Comparison of ENCODE assay signal across 1 cellular context in the genomic region with DNA sequence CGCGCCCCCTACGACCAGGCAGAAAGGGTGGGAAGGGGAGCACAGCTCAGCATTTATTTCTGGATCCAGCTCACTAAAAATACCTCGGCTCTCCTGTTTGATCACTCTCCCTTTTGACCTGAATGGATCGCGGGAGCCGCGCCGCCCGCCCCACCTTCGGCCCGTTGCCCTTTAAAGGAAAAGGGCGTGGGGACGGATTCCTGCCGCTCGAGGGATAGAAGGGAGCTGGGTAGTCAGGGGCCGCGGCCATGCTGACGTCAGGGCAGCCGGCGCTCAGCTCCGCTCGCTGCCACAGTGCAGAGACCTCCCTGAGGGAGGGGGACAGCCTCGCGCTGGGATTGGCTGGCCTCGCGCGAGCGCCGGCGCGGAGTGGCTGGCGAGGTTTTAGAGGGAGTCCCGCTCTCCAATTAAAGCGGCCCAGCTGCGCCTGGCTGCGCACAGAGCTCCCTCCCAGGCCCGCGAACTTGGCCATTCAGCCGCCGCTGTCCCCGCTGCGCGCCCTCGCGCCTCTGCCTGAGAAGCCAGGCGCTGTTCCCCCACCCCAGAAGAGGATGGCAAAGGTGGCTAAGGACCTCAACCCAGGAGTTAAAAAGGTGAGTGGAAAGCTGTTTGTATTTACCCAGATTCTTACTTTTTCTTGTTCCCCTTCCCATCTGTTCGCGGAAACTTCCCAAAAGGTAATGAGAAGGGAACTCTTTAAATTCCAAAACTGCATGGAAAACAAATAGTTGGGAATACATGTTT.
TF ChIP-seq lines count a peak whose summit lies in the region.

A gene with protein sequence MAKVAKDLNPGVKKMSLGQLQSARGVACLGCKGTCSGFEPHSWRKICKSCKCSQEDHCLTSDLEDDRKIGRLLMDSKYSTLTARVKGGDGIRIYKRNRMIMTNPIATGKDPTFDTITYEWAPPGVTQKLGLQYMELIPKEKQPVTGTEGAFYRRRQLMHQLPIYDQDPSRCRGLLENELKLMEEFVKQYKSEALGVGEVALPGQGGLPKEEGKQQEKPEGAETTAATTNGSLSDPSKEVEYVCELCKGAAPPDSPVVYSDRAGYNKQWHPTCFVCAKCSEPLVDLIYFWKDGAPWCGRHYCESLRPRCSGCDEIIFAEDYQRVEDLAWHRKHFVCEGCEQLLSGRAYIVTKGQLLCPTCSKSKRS (plus strand): TSS at position 436 of the 744 bp plus-strand sequence. CDS start 116 bp downstream, at position 552.

TF ChIP-seq in K562, 482 proteins besides CTCF, POLR2A, EP300 and RAD21 (continued from another document and continues in another):
- TF ChIP-seq, protein P1, sequence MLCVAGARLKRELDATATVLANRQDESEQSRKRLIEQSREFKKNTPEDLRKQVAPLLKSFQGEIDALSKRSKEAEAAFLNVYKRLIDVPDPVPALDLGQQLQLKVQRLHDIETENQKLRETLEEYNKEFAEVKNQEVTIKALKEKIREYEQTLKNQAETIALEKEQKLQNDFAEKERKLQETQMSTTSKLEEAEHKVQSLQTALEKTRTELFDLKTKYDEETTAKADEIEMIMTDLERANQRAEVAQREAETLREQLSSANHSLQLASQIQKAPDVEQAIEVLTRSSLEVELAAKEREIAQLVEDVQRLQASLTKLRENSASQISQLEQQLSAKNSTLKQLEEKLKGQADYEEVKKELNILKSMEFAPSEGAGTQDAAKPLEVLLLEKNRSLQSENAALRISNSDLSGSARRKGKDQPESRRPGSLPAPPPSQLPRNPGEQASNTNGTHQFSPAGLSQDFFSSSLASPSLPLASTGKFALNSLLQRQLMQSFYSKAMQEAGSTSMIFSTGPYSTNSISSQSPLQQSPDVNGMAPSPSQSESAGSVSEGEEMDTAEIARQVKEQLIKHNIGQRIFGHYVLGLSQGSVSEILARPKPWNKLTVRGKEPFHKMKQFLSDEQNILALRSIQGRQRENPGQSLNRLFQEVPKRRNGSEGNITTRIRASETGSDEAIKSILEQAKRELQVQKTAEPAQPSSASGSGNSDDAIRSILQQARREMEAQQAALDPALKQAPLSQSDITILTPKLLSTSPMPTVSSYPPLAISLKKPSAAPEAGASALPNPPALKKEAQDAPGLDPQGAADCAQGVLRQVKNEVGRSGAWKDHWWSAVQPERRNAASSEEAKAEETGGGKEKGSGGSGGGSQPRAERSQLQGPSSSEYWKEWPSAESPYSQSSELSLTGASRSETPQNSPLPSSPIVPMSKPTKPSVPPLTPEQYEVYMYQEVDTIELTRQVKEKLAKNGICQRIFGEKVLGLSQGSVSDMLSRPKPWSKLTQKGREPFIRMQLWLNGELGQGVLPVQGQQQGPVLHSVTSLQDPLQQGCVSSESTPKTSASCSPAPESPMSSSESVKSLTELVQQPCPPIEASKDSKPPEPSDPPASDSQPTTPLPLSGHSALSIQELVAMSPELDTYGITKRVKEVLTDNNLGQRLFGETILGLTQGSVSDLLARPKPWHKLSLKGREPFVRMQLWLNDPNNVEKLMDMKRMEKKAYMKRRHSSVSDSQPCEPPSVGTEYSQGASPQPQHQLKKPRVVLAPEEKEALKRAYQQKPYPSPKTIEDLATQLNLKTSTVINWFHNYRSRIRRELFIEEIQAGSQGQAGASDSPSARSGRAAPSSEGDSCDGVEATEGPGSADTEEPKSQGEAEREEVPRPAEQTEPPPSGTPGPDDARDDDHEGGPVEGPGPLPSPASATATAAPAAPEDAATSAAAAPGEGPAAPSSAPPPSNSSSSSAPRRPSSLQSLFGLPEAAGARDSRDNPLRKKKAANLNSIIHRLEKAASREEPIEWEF (CRISPR knock-in tag; IDR thresholded peaks at IDR 0.05): no peak
- TF ChIP-seq, protein P2, sequence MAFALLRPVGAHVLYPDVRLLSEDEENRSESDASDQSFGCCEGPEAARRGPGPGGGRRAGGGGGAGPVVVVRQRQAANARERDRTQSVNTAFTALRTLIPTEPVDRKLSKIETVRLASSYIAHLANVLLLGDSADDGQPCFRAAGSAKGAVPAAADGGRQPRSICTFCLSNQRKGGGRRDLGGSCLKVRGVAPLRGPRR (CRISPR knock-in tag; IDR thresholded peaks at IDR 0.05): no peak
- TF ChIP-seq MTA2 (IDR thresholded peaks at IDR 0.05; ENCODE audit: low read depth) (no peak), RBBP5 (IDR thresholded peaks at IDR 0.05; ENCODE audit: borderline replicate concordance, insufficient read depth, low read length, poor library complexity, severe bottlenecking) (no peak), ETV1 (tag; conservative IDR thresholded peaks at IDR 0.05; ENCODE audit: low read depth) (no peak), ZNF274 (IDR thresholded peaks at IDR 0.05; ENCODE audit: borderline replicate concordance, low read depth, low read length) (no peak), KDM1A (IDR thresholded peaks at IDR 0.05) (no peak), HMG20A (CRISPR knock-in tag; conservative IDR thresholded peaks at IDR 0.05) (no peak), MEF2D (tag; conservative IDR thresholded peaks at IDR 0.05; ENCODE audit: low read depth) (no peak), GTF2E2 (tag; IDR thresholded peaks at IDR 0.05) (no peak), NFXL1 (CRISPR knock-in tag; IDR thresholded peaks at IDR 0.05) (no peak), SP1 (CRISPR knock-in tag; IDR thresholded peaks at IDR 0.05) (no peak), ZNF239 (CRISPR knock-in tag; IDR thresholded peaks at IDR 0.05) (no peak), LEF1 (IDR thresholded peaks at IDR 0.05) (no peak), RNF2 (IDR thresholded peaks at IDR 0.05) (no peak), BRD4 (IDR thresholded peaks at IDR 0.05) (no peak), FOXP1 (CRISPR knock-in tag; IDR thresholded peaks at IDR 0.05) (no peak), KLF13 (tag; IDR thresholded peaks at IDR 0.05; ENCODE audit: borderline replicate concordance, low read depth) (no peak), SRF (CRISPR knock-in tag; IDR thresholded peaks at IDR 0.05) (peak in 1 of 2 experiments; percentile 66; a peak in 1 of 4 replicates), HIVEP1 (CRISPR knock-in tag; IDR thresholded peaks at IDR 0.05) (no peak), RCOR1 (IDR thresholded peaks at IDR 0.05; ENCODE audit: borderline replicate concordance in 1 of 2, low read depth in 2 of 2, low read length in 2 of 2) (no peak), ELF4 (CRISPR knock-in tag; IDR thresholded peaks at IDR 0.05) (no peak), TAL1 (IDR thresholded peaks at IDR 0.05) (no peak), MAFF (IDR thresholded peaks at IDR 0.05; ENCODE audit: low read length) (no peak), PCBP2 (IDR thresholded peaks at IDR 0.05; ENCODE audit: low read depth, low read length, poor library complexity, severe bottlenecking) (no peak), ZNF778 (CRISPR knock-in tag; IDR thresholded peaks at IDR 0.05) (no peak), GATAD2B (IDR thresholded peaks at IDR 0.05; ENCODE audit: borderline replicate concordance) (no peak), C11orf30 (IDR thresholded peaks at IDR 0.05; ENCODE audit: low read depth) (no peak), NEUROD1 (IDR thresholded peaks at IDR 0.05; ENCODE audit: borderline replicate concordance, low read depth, low read length, partially characterized antibody) (no peak), TEAD1 (CRISPR knock-in tag; IDR thresholded peaks at IDR 0.05) (0 out of 4 replicates have a peak, but pooled peaks of 1 of the 2 experiments have one; percentile 37)
- TF ChIP-seq, protein P3, sequence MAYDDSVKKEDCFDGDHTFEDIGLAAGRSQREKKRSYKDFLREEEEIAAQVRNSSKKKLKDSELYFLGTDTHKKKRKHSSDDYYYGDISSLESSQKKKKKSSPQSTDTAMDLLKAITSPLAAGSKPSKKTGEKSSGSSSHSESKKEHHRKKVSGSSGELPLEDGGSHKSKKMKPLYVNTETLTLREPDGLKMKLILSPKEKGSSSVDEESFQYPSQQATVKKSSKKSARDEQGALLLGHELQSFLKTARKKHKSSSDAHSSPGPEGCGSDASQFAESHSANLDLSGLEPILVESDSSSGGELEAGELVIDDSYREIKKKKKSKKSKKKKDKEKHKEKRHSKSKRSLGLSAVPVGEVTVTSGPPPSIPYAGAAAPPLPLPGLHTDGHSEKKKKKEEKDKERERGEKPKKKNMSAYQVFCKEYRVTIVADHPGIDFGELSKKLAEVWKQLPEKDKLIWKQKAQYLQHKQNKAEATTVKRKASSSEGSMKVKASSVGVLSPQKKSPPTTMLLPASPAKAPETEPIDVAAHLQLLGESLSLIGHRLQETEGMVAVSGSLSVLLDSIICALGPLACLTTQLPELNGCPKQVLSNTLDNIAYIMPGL (CRISPR knock-in tag; IDR thresholded peaks at IDR 0.05): no peak
- TF ChIP-seq, protein P4, sequence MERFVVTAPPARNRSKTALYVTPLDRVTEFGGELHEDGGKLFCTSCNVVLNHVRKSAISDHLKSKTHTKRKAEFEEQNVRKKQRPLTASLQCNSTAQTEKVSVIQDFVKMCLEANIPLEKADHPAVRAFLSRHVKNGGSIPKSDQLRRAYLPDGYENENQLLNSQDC (CRISPR knock-in tag; IDR thresholded peaks at IDR 0.05): no peak
- TF ChIP-seq, protein P5, sequence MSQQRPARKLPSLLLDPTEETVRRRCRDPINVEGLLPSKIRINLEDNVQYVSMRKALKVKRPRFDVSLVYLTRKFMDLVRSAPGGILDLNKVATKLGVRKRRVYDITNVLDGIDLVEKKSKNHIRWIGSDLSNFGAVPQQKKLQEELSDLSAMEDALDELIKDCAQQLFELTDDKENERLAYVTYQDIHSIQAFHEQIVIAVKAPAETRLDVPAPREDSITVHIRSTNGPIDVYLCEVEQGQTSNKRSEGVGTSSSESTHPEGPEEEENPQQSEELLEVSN (IDR thresholded peaks at IDR 0.05; ENCODE audit: borderline replicate concordance in 1 of 2, extremely low read depth in 1 of 2, insufficient read depth in 1 of 2, insufficient read length in 1 of 2, low read depth in 1 of 2, low read length in 1 of 2, poor library complexity in 1 of 2, severe bottlenecking in 1 of 2): peak; percentile 79 to 90
- TF ChIP-seq, protein P6, sequence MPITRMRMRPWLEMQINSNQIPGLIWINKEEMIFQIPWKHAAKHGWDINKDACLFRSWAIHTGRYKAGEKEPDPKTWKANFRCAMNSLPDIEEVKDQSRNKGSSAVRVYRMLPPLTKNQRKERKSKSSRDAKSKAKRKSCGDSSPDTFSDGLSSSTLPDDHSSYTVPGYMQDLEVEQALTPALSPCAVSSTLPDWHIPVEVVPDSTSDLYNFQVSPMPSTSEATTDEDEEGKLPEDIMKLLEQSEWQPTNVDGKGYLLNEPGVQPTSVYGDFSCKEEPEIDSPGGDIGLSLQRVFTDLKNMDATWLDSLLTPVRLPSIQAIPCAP (CRISPR knock-in tag; IDR thresholded peaks at IDR 0.05; ENCODE audit: borderline replicate concordance): no peak
- TF ChIP-seq, protein P7, sequence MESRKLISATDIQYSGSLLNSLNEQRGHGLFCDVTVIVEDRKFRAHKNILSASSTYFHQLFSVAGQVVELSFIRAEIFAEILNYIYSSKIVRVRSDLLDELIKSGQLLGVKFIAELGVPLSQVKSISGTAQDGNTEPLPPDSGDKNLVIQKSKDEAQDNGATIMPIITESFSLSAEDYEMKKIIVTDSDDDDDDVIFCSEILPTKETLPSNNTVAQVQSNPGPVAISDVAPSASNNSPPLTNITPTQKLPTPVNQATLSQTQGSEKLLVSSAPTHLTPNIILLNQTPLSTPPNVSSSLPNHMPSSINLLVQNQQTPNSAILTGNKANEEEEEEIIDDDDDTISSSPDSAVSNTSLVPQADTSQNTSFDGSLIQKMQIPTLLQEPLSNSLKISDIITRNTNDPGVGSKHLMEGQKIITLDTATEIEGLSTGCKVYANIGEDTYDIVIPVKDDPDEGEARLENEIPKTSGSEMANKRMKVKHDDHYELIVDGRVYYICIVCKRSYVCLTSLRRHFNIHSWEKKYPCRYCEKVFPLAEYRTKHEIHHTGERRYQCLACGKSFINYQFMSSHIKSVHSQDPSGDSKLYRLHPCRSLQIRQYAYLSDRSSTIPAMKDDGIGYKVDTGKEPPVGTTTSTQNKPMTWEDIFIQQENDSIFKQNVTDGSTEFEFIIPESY (CRISPR knock-in tag; IDR thresholded peaks at IDR 0.05): peak; percentile 81
- TF ChIP-seq, protein P8, sequence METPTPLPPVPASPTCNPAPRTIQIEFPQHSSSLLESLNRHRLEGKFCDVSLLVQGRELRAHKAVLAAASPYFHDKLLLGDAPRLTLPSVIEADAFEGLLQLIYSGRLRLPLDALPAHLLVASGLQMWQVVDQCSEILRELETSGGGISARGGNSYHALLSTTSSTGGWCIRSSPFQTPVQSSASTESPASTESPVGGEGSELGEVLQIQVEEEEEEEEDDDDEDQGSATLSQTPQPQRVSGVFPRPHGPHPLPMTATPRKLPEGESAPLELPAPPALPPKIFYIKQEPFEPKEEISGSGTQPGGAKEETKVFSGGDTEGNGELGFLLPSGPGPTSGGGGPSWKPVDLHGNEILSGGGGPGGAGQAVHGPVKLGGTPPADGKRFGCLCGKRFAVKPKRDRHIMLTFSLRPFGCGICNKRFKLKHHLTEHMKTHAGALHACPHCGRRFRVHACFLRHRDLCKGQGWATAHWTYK (CRISPR knock-in tag; IDR thresholded peaks at IDR 0.05): no peak
- TF ChIP-seq, protein P9, sequence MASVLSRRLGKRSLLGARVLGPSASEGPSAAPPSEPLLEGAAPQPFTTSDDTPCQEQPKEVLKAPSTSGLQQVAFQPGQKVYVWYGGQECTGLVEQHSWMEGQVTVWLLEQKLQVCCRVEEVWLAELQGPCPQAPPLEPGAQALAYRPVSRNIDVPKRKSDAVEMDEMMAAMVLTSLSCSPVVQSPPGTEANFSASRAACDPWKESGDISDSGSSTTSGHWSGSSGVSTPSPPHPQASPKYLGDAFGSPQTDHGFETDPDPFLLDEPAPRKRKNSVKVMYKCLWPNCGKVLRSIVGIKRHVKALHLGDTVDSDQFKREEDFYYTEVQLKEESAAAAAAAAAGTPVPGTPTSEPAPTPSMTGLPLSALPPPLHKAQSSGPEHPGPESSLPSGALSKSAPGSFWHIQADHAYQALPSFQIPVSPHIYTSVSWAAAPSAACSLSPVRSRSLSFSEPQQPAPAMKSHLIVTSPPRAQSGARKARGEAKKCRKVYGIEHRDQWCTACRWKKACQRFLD (CRISPR knock-in tag; IDR thresholded peaks at IDR 0.05): no peak
- TF ChIP-seq, protein P10, sequence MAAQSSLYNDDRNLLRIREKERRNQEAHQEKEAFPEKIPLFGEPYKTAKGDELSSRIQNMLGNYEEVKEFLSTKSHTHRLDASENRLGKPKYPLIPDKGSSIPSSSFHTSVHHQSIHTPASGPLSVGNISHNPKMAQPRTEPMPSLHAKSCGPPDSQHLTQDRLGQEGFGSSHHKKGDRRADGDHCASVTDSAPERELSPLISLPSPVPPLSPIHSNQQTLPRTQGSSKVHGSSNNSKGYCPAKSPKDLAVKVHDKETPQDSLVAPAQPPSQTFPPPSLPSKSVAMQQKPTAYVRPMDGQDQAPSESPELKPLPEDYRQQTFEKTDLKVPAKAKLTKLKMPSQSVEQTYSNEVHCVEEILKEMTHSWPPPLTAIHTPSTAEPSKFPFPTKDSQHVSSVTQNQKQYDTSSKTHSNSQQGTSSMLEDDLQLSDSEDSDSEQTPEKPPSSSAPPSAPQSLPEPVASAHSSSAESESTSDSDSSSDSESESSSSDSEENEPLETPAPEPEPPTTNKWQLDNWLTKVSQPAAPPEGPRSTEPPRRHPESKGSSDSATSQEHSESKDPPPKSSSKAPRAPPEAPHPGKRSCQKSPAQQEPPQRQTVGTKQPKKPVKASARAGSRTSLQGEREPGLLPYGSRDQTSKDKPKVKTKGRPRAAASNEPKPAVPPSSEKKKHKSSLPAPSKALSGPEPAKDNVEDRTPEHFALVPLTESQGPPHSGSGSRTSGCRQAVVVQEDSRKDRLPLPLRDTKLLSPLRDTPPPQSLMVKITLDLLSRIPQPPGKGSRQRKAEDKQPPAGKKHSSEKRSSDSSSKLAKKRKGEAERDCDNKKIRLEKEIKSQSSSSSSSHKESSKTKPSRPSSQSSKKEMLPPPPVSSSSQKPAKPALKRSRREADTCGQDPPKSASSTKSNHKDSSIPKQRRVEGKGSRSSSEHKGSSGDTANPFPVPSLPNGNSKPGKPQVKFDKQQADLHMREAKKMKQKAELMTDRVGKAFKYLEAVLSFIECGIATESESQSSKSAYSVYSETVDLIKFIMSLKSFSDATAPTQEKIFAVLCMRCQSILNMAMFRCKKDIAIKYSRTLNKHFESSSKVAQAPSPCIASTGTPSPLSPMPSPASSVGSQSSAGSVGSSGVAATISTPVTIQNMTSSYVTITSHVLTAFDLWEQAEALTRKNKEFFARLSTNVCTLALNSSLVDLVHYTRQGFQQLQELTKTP (IDR thresholded peaks at IDR 0.05; ENCODE audit: low read depth in 1 of 2, partially characterized antibody in 2 of 2): no peak
